Comparison of ENCODE assay signal across 34 cellular contexts in the genomic region with DNA sequence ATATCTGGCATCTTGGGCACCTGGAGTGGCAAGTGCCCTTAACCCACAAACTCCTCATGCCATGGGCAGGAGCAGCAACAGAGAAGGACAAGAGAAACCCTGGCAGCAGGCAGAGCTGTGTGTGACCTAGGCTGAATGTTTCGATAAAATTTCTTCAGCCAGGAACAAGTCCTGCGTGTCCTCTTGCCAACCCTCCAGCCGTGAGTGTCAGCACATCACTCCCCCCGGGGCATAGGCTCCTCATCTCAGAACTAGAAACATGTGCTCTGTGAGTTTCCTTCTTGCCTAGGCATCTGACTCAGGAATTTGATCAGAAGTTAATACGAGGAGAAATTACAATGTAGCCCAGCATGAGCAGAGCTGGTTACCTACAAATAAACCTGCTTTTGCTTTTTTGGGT. TPM values are rescaled to one million over a fixed set of nuclear protein-coding genes. Genes with fewer than 3 reads are reported as not detected.
DNase-seq lines count a peak whose midpoint lies in the region; ATAC-seq, FAIRE-seq and TF ChIP-seq lines count a peak whose summit lies in the region.
"Had no signal": no experiment of that assay in that cellular context is flagged by ENCODE, and none has a peak within 500 bp of the region (broad histone marks: within the 10 kb centered on the region; RNA-seq: fewer than 3 reads in every experiment).

No MANE protein-coding gene starts in this region.

- H3K4me1 Mint-ChIP-seq in MCF 10A (ENCODE audit: insufficient read depth, unreplicated experiment) = no peaks in the 10 kb centered on the region
- H3K4me1 Mint-ChIP-seq: activated naive CD4-positive, alpha-beta T cell treated with anti-CD3 and anti-CD28 coated beads, Interleukin-2, amount 50 U/mL, for 24 hours; mesothelial cell of epicardium; naive B cell had no signal

- no peak for TF ChIP-seq RAD21 in HepG2 (CRISPR knock-in tag; IDR thresholded peaks at IDR 0.05)

- no peaks in the 10 kb centered on the region for H3K9me3 Mint-ChIP-seq in MCF 10A (ENCODE audit: unreplicated experiment)
- H3K9me3 Mint-ChIP-seq: activated CD8-positive, alpha-beta T cell treated with anti-CD3 and anti-CD28 coated beads for 36 hours; activated naive CD4-positive, alpha-beta T cell treated with anti-CD3 and anti-CD28 coated beads, Interleukin-2, amount 50 U/mL, for 24 hours; mesothelial cell of epicardium; naive B cell; T-helper 2 cell treated with Interferon-gamma antibody and Interleukin-4, amounts not matched to agents 5 μg/mL and 100 μg/mL, for 36 hours had no signal

- H3K36me3 ChIP-seq in HepG2 (replicated peaks in 1 of 2; ENCODE audit: control insufficient read depth in 1 of 2, insufficient read depth in 2 of 2, low read length in 2 of 2) = peaks cover 2 to 17% of the 10 kb centered on the region in 2 experiments; a peak in 2 of 5 replicates
- H3K36me3 ChIP-seq: brain microvascular endothelial cell, left lung, prostate gland, sigmoid colon, tibial nerve had no signal

- TF ChIP-seq POLR2A in HepG2 (IDR thresholded peaks at IDR 0.05; ENCODE audit: insufficient read depth in 1 of 2, low read depth in 2 of 2, low read length in 2 of 2) = no peak

- peaks cover 34% of the 10 kb centered on the region for H3K79me2 ChIP-seq in HepG2 (ENCODE audit: insufficient read depth, low read length)

- ATAC-seq in HepG2 = no peak
- ATAC-seq: activated CD8-positive, alpha-beta T cell treated with anti-CD3 and anti-CD28 coated beads for 36 hours; GM12878; HCT116; left lung had no signal

- H3K4me3 ChIP-seq in HepG2 (replicated peaks in 1 of 3; ENCODE audit: insufficient read depth in 1 of 3, low read depth in 2 of 3, low read length in 3 of 3) (no peak overlapping the region), dorsolateral prefrontal cortex (no peak overlapping the region)
- H3K4me3 ChIP-seq: GM12878, left lung, prostate gland, sigmoid colon, tibial nerve had no signal

- POLR2A ChIA-PET in MCF 10A (lab: Yijun Ruan, JAX) = interaction anchor here (0.7 kb wide), 1 partner anchor 1294 kb away, joined by 3 read pairs; no protein-coding TSS in a partner anchor
- POLR2A ChIA-PET in HepG2 (lab: Yijun Ruan, JAX) = interaction anchor here (2.9 to 3.7 kb wide), 2 partner anchors 33 to 67 kb away, joined by 9 to 17 read pairs; a partner anchor contains a TSS

- BruUV-seq in MCF 10A (replicated peaks; lab: Mats Ljungman, UMichigan) (no TSS peak), HepG2 (replicated peaks; lab: Mats Ljungman, UMichigan) (no TSS peak)

- CTCF ChIA-PET in MCF 10A (lab: Yijun Ruan, JAX) (no interaction called here), HepG2 (lab: Yijun Ruan, JAX; ENCODE audit: low intra/inter-chr PET ratio, low total read pairs) (interaction anchor here (1.1 kb wide), 1 partner anchor 43 kb away, joined by 3 read pairs; no protein-coding TSS in a partner anchor)

- in situ Hi-C loops in GM13977 (cut with MboI; ENCODE audit: low pct_unique_long_range_greater_than_20kb, low sequenced_read_pairs, unreplicated experiment) (no loop called here), HepG2 (cut with HindIII; ENCODE audit: extremely low pct_ligation_motif_present, low pct_unique_long_range_greater_than_20kb) (no loop called here)

- H3K27ac ChIP-seq in HepG2 (ENCODE audit: extremely low read length, insufficient read depth, low read length) (no peak overlapping the region), dorsolateral prefrontal cortex (no peak overlapping the region)
- H3K27ac ChIP-seq: brain microvascular endothelial cell, C4-2B, epithelial cell of prostate, left lung, prostate gland, sigmoid colon, tibial nerve had no signal

- intact Hi-C loops in MCF 10A (cut with micrococcal nuclease) = no loop called here
- intact Hi-C loops in HepG2 (cut with micrococcal nuclease; ENCODE audit: unreplicated experiment) = no loop called here
- intact Hi-C loops in dorsolateral prefrontal cortex (cut with DNase I) = no loop called here

- 94% methylated on average over 5 of the region's 5 CpGs for WGBS in HepG2 (ENCODE audit: low lambda C conversion rate)

- no peaks in the 10 kb centered on the region for H3K9me3 ChIP-seq in HepG2 (ENCODE audit: low read length)
- H3K9me3 ChIP-seq: left lung, prostate gland, sigmoid colon, tibial nerve had no signal

- no peak overlapping the region for H2AFZ ChIP-seq in HepG2 (ENCODE audit: low read length)

- peaks cover 67% of the 10 kb centered on the region for H3K4me1 ChIP-seq in HepG2 (ENCODE audit: insufficient read depth, low read length)
- H3K4me1 ChIP-seq: left lung, prostate gland, sigmoid colon, tibial nerve had no signal

- peaks cover 11% of the 10 kb centered on the region for H3K27me3 Mint-ChIP-seq in MCF 10A (ENCODE audit: insufficient read depth, unreplicated experiment)
- H3K27me3 Mint-ChIP-seq: activated CD8-positive, alpha-beta T cell treated with anti-CD3 and anti-CD28 coated beads for 36 hours; activated naive CD4-positive, alpha-beta T cell treated with anti-CD3 and anti-CD28 coated beads, Interleukin-2, amount 50 U/mL, for 24 hours had no signal

- no peak for FAIRE-seq in HepG2 (lab: Jason Lieb, UNC)
- no peak for FAIRE-seq in urothelium cell line (lab: Jason Lieb, UNC)
- FAIRE-seq: GM12878 had no signal

- H3K27ac Mint-ChIP-seq in MCF 10A (ENCODE audit: low read depth, unreplicated experiment) = no peak overlapping the region
- H3K27ac Mint-ChIP-seq: activated CD8-positive, alpha-beta T cell treated with anti-CD3 and anti-CD28 coated beads for 36 hours; activated naive CD4-positive, alpha-beta T cell treated with anti-CD3 and anti-CD28 coated beads, Interleukin-2, amount 50 U/mL, for 24 hours; mesothelial cell of epicardium; naive B cell; T-helper 2 cell treated with Interferon-gamma antibody and Interleukin-4, amounts not matched to agents 5 μg/mL and 100 μg/mL, for 36 hours had no signal

- no peaks in the 10 kb centered on the region for H4K20me1 ChIP-seq in HepG2 (ENCODE audit: insufficient read depth, low read length)

- H3K36me3 Mint-ChIP-seq in MCF 10A (ENCODE audit: insufficient read depth, unreplicated experiment) = no peaks in the 10 kb centered on the region
- H3K36me3 Mint-ChIP-seq: activated naive CD4-positive, alpha-beta T cell treated with anti-CD3 and anti-CD28 coated beads, Interleukin-2, amount 50 U/mL, for 24 hours; mesothelial cell of epicardium; naive B cell had no signal

- H3K4me2 ChIP-seq in HepG2 (ENCODE audit: low read depth, low read length) = peak overlapping the region; percentile 89

- TF ChIP-seq EP300 in HepG2 (IDR thresholded peaks at IDR 0.05; ENCODE audit: low read depth in 2 of 2, low read length in 2 of 2) = no peak
- TF ChIP-seq EP300 in HepG2 (CRISPR knock-in tag; IDR thresholded peaks at IDR 0.05; ENCODE audit: borderline replicate concordance) = no peak

- no peak overlapping the region for H3K9ac ChIP-seq in HepG2 (ENCODE audit: insufficient read depth, low read depth, low read length)

- no peak overlapping the region for H3K4me3 Mint-ChIP-seq in MCF 10A (ENCODE audit: unreplicated experiment)
- H3K4me3 Mint-ChIP-seq: activated CD8-positive, alpha-beta T cell treated with anti-CD3 and anti-CD28 coated beads for 36 hours; activated naive CD4-positive, alpha-beta T cell treated with anti-CD3 and anti-CD28 coated beads, Interleukin-2, amount 50 U/mL, for 24 hours; mesothelial cell of epicardium; naive B cell; T-helper 2 cell treated with Interferon-gamma antibody and Interleukin-4, amounts not matched to agents 5 μg/mL and 100 μg/mL, for 36 hours had no signal

- TF ChIP-seq CTCF in GM13977 (IDR thresholded peaks at IDR 0.05; ENCODE audit: extremely low read depth, insufficient read depth, missing control alignments) (no peak), MCF 10A (IDR thresholded peaks at IDR 0.05; ENCODE audit: unreplicated experiment) (no peak), HepG2 (CRISPR knock-in tag; IDR thresholded peaks at IDR 0.05) (no peak), dorsolateral prefrontal cortex (IDR thresholded peaks at IDR 0.05 in 54 of 56, conservative IDR thresholded peaks at IDR 0.05 in 2 of 56; ENCODE audit: low read depth in 1 of 56, partially characterized antibody in 56 of 56) (no peak)

- DNase-seq in GM13977 (ENCODE audit: low spot score) (peak; percentile 1), MCF 10A (ENCODE audit: unreplicated experiment) (peak; percentile 1), HepG2 (ENCODE audit: low spot score) (no peak), urothelium cell line (ENCODE audit: low spot score) (peak; percentile 1), UCSD-AML1 (lab: John Stamatoyannopoulos, UW; ENCODE audit: unreplicated experiment) (no peak), dorsolateral prefrontal cortex (no peak), kidney tubule cell (ENCODE audit: low spot score) (no peak)
- DNase-seq: activated CD4-positive, alpha-beta T cell treated with anti-CD3 and anti-CD28 coated beads for 1 hour; activated CD8-positive, alpha-beta T cell treated with anti-CD3 and anti-CD28 coated beads for 36 hours; activated T-cell treated with anti-CD3 and anti-CD28 coated beads for 4 hours; amygdala; brain microvascular endothelial cell; COR-L47; IMR-90; left lung; naive B cell; NCI-H146; NCI-H446; NCI-H748 treated with DMSO at 0.1 percent for 48 hours; nucleus accumbens; SIG-M5; sigmoid colon; stimulated activated CD4-positive, alpha-beta T cell treated with anti-CD3 and anti-CD28 coated beads, Interleukin-12 subunit alpha, Interleukin-12 subunit beta, amount 100 ng/mL, for 4 hours; stimulated activated CD4-positive, alpha-beta T cell treated with anti-CD3 and anti-CD28 coated beads, Interleukin-4, amount 100 ng/mL, for 1 hour had no signal

- H3K27me3 ChIP-seq in HepG2 (ENCODE audit: control insufficient read depth in 1 of 2, insufficient read depth in 2 of 2, low read length in 2 of 2) (no peaks in the 10 kb centered on the region), dorsolateral prefrontal cortex (no peaks in the 10 kb centered on the region)
- H3K27me3 ChIP-seq: brain microvascular endothelial cell, sigmoid colon, tibial nerve had no signal

RNA-seq across cellular contexts. Expression of a gene that starts 2.2 kb away (rescaled TPM):
- total RNA-seq in MCF 10A (2022) = not detected in 2 replicates
- total RNA-seq in HepG2 (2016; rRNA removed; fragmentation: Illumina TruSeq; extraction: Trizol) = 6.8 and 8.8 TPM in 2 replicates
- total RNA-seq in HepG2 (2016; cell fraction: cytosol; rRNA removed; fragmentation: Illumina TruSeq; extraction: Trizol; ENCODE audit: low read depth) = 0.88 and 1.2 TPM in 2 replicates
- total RNA-seq in HepG2 (2016; cell fraction: insoluble cytoplasmic fraction; rRNA removed; fragmentation: Illumina TruSeq; extraction: Trizol) = 6.9 and 9.5 TPM in 2 replicates
- 4.1 and 4.5 TPM in 2 replicates for total RNA-seq in HepG2 (2016; cell fraction: membrane; rRNA removed; fragmentation: Illumina TruSeq; extraction: Trizol)
- total RNA-seq in HepG2 (2016; cell fraction: nucleus; rRNA removed; fragmentation: Illumina TruSeq; extraction: Trizol) = 14.4 and 15.5 TPM in 2 replicates
- 8.1 and 10.0 TPM in 2 replicates for polyA plus RNA-seq in HepG2 (2011; rRNA removed)
- polyA plus RNA-seq in HepG2 (2011; cell fraction: cytosol; rRNA removed) = 6.5 and 7.5 TPM in 2 replicates
- 18.9 and 20.1 TPM in 2 replicates for polyA plus RNA-seq in HepG2 (2011; cell fraction: nucleus; rRNA removed)
- polyA plus RNA-seq in HepG2 (2012) = 8.7 and 11.5 TPM in 2 replicates
- 1.5 and 1.8 TPM in 2 replicates for polyA plus RNA-seq in HepG2 (2016; cell fraction: cytosol; fragmentation: Illumina TruSeq; extraction: Trizol; ENCODE audit: low read depth)
- 6.3 and 8.4 TPM in 2 replicates for polyA plus RNA-seq in HepG2 (2016; cell fraction: insoluble cytoplasmic fraction; fragmentation: Illumina TruSeq; extraction: Trizol; ENCODE audit: low read depth)
- 2.7 and 2.9 TPM in 2 replicates for polyA plus RNA-seq in HepG2 (2016; cell fraction: membrane; fragmentation: Illumina TruSeq; extraction: Trizol; ENCODE audit: low read depth)
- polyA plus RNA-seq in HepG2 (2016; cell fraction: nucleus; fragmentation: Illumina TruSeq; extraction: Trizol; ENCODE audit: insufficient read depth, low read depth) = 23.7 and 27.2 TPM in 2 replicates
- 0.05 and 27.2 TPM in 2 replicates for polyA minus RNA-seq in HepG2 (2011; rRNA and poly(A)+ RNA removed; ENCODE audit: low replicate concordance)
- 6.4 and 6.6 TPM in 2 replicates for polyA minus RNA-seq in HepG2 (2011; cell fraction: cytosol; rRNA and poly(A)+ RNA removed)
- polyA minus RNA-seq in HepG2 (2011; cell fraction: nucleus; rRNA and poly(A)+ RNA removed) = 12.2 and 14.0 TPM in 2 replicates
- total RNA-seq in dorsolateral prefrontal cortex = 1 to 10 TPM in 119 of 120 experiments, under 1 TPM in 1; 0.70 to 6.0 (median 3.2) TPM
- total RNA-seq: activated CD8-positive, alpha-beta T cell treated with anti-CD3 and anti-CD28 coated beads for 36 hours; chondrocyte; GM12878; IMR-90; left lung; mesothelial cell of epicardium; sigmoid colon; tibial nerve had no signal
- polyA plus RNA-seq: GM12878, IMR-90 had no signal

RNA-seq across cellular contexts. Expression of a gene that starts 2.3 kb away (rescaled TPM):
- total RNA-seq in MCF 10A (2022) (not detected in 2 replicates), HepG2 (2016; rRNA removed; fragmentation: Illumina TruSeq; extraction: Trizol) (5.8 and 15.1 TPM in 2 replicates), dorsolateral prefrontal cortex (under 1 TPM in 101 of 120 experiments, not detected in 19; 0.14 to 0.94 (median 0.36) TPM)
- 5.3 and 5.7 TPM in 2 replicates for total RNA-seq in HepG2 (2016; cell fraction: cytosol; rRNA removed; fragmentation: Illumina TruSeq; extraction: Trizol; ENCODE audit: low read depth)
- 5.6 and 16.0 TPM in 2 replicates for total RNA-seq in HepG2 (2016; cell fraction: insoluble cytoplasmic fraction; rRNA removed; fragmentation: Illumina TruSeq; extraction: Trizol)
- total RNA-seq in HepG2 (2016; cell fraction: membrane; rRNA removed; fragmentation: Illumina TruSeq; extraction: Trizol) = 7.7 and 8.7 TPM in 2 replicates
- total RNA-seq in HepG2 (2016; cell fraction: nucleus; rRNA removed; fragmentation: Illumina TruSeq; extraction: Trizol) = 23.5 and 27.9 TPM in 2 replicates
- 38.8 and 39.0 TPM in 2 replicates for polyA plus RNA-seq in HepG2 (2011; rRNA removed)
- polyA plus RNA-seq in HepG2 (2011; cell fraction: cytosol; rRNA removed) = 12.7 and 15.4 TPM in 2 replicates
- 217 and 232 TPM in 2 replicates for polyA plus RNA-seq in HepG2 (2011; cell fraction: nucleus; rRNA removed)
- 20.2 and 28.6 TPM in 2 replicates for polyA plus RNA-seq in HepG2 (2012)
- polyA plus RNA-seq in HepG2 (2016; cell fraction: cytosol; fragmentation: Illumina TruSeq; extraction: Trizol; ENCODE audit: low read depth) = 3.8 and 4.6 TPM in 2 replicates
- polyA plus RNA-seq in HepG2 (2016; cell fraction: insoluble cytoplasmic fraction; fragmentation: Illumina TruSeq; extraction: Trizol; ENCODE audit: low read depth) = 5.9 and 6.3 TPM in 2 replicates
- 6.7 and 6.8 TPM in 2 replicates for polyA plus RNA-seq in HepG2 (2016; cell fraction: membrane; fragmentation: Illumina TruSeq; extraction: Trizol; ENCODE audit: low read depth)
- polyA plus RNA-seq in HepG2 (2016; cell fraction: nucleus; fragmentation: Illumina TruSeq; extraction: Trizol; ENCODE audit: insufficient read depth, low read depth) = 70.1 and 70.4 TPM in 2 replicates
- 18.3 TPM in 1 of 2 replicates, not detected in the other for polyA minus RNA-seq in HepG2 (2011; rRNA and poly(A)+ RNA removed; ENCODE audit: low replicate concordance)
- 3.8 and 5.0 TPM in 2 replicates for polyA minus RNA-seq in HepG2 (2011; cell fraction: cytosol; rRNA and poly(A)+ RNA removed)
- 34.4 and 34.7 TPM in 2 replicates for polyA minus RNA-seq in HepG2 (2011; cell fraction: nucleus; rRNA and poly(A)+ RNA removed)
- total RNA-seq: activated CD8-positive, alpha-beta T cell treated with anti-CD3 and anti-CD28 coated beads for 36 hours; chondrocyte; GM12878; IMR-90; left lung; mesothelial cell of epicardium; prostate gland; sigmoid colon; tibial nerve had no signal
- polyA plus RNA-seq: GM12878, IMR-90 had no signal

Comparison
In these comparisons a context has a peak if more than half of its experiments do, and no peak if none do; other contexts are left out.
1. DNase-seq: peak in GM13977 (single experiment), MCF 10A (single experiment) and urothelium cell line (single experiment); none in HepG2 (single experiment), UCSD-AML1 (single experiment), dorsolateral prefrontal cortex (0 of 10) and kidney tubule cell (single experiment).